In genomic region chr1:1371354-1371740, GRCh38 we compare ENCODE assay signal across 9 cellular contexts. TPM values are rescaled to one million over a fixed set of nuclear protein-coding genes. Genes with fewer than 3 reads are reported as not detected.
DNase-seq lines count a peak whose midpoint lies in the region; ATAC-seq lines count a peak whose summit lies in the region.
"Had no signal": no experiment of that assay in that cellular context is flagged by ENCODE, and none has a peak within 500 bp of the region (broad histone marks: within the 10 kb centered on the region; RNA-seq: fewer than 3 reads in every experiment).

No MANE protein-coding gene starts in this region.

- H3K9me3 Mint-ChIP-seq in T-helper 2 cell treated with Interferon-gamma antibody and Interleukin-4, amounts not matched to agents 5 μg/mL and 100 μg/mL, for 36 hours, result no peaks in the 10 kb centered on the region

- peaks cover 27% of the 10 kb centered on the region for H3K4me1 Mint-ChIP-seq in T-helper 2 cell treated with Interferon-gamma antibody and Interleukin-4, amounts not matched to agents 5 μg/mL and 100 μg/mL, for 36 hours (ENCODE audit: low read depth)

- ATAC-seq in left ventricle myocardium superior (no peak), HG02588 (IDR thresholded peaks at IDR 0.05; ENCODE audit: unreplicated experiment) (no peak)
- ATAC-seq in stimulated activated naive CD8-positive, alpha-beta T cell treated with anti-CD3 and anti-CD28 coated beads, Interleukin-15, Interleukin-2, amounts not matched to agents 100 U/mL and 50 U/mL, for 24 hours, result no peak

- peaks cover 16% of the 10 kb centered on the region for H3K36me3 Mint-ChIP-seq in T-helper 2 cell treated with Interferon-gamma antibody and Interleukin-4, amounts not matched to agents 5 μg/mL and 100 μg/mL, for 36 hours (ENCODE audit: low read depth)

- DNase-seq in left ventricle myocardium superior, result peak; percentile 35
- DNase-seq in cardiac septum (ENCODE audit: low spot score), result no peak
- DNase-seq in T-helper 2 cell treated with Interferon-gamma antibody and Interleukin-4, amounts not matched to agents 5 μg/mL and 100 μg/mL, for 36 hours (ENCODE audit: low spot score), result peak; percentile 58
- peak; percentile 94 for DNase-seq in central memory CD4-positive, alpha-beta T cell
- DNase-seq in stimulated activated naive CD8-positive, alpha-beta T cell treated with anti-CD3 and anti-CD28 coated beads, Interleukin-15, Interleukin-2, amounts not matched to agents 100 U/mL and 50 U/mL, for 24 hours, result peak; percentile 61
- no peak for DNase-seq in kidney glomerular epithelial cell (lab: John Stamatoyannopoulos, UW)
- no peak for DNase-seq in 8988T
- DNase-seq: NCI-H2107 had no signal

- no peaks in the 10 kb centered on the region for H3K27me3 Mint-ChIP-seq in T-helper 2 cell treated with Interferon-gamma antibody and Interleukin-4, amounts not matched to agents 5 μg/mL and 100 μg/mL, for 36 hours (ENCODE audit: low read depth)

- peak overlapping the region; percentile 52 for H3K27ac Mint-ChIP-seq in T-helper 2 cell treated with Interferon-gamma antibody and Interleukin-4, amounts not matched to agents 5 μg/mL and 100 μg/mL, for 36 hours

- H3K4me3 Mint-ChIP-seq in T-helper 2 cell treated with Interferon-gamma antibody and Interleukin-4, amounts not matched to agents 5 μg/mL and 100 μg/mL, for 36 hours, result peak overlapping the region; percentile 51

- intact Hi-C loops in left ventricle myocardium superior (cut with micrococcal nuclease) (no loop called here), cardiac septum (cut with DNase I) (loop anchor here (5.0 kb wide), 1 partner anchor 249 kb away; no protein-coding TSS in a partner anchor)

RNA-seq across cellular contexts. Expression of gene AURKAIP1, which starts 3.7 kb away (rescaled TPM):
- total RNA-seq in left ventricle myocardium superior (268 TPM), cardiac septum (174 TPM)

RNA-seq across cellular contexts. Expression of gene MXRA8, which starts 13.0 kb away (rescaled TPM):
- total RNA-seq in left ventricle myocardium superior (16.8 TPM), cardiac septum (30.5 TPM)

RNA-seq across cellular contexts. Expression of gene DVL1, which starts 22.1 kb away (rescaled TPM):
- total RNA-seq in left ventricle myocardium superior (144 TPM), cardiac septum (96.2 TPM)

RNA-seq across cellular contexts. Expression of gene CCNL2, which starts 27.8 kb away (rescaled TPM):
- total RNA-seq in left ventricle myocardium superior (61.0 TPM), cardiac septum (78.6 TPM)

RNA-seq across cellular contexts. Expression of gene MRPL20, which starts 35.7 kb away (rescaled TPM):
- total RNA-seq in left ventricle myocardium superior (155 TPM), cardiac septum (127 TPM)

Comparison
In these comparisons a context has a peak if more than half of its experiments do, and no peak if none do; other contexts are left out.
1. DNase-seq: peak in left ventricle myocardium superior (single experiment), T-helper 2 cell treated with Interferon-gamma antibody and Interleukin-4, amounts not matched to agents 5 μg/mL and 100 μg/mL, for 36 hours (single experiment), central memory CD4-positive, alpha-beta T cell (single experiment) and stimulated activated naive CD8-positive, alpha-beta T cell treated with anti-CD3 and anti-CD28 coated beads, Interleukin-15, Interleukin-2, amounts not matched to agents 100 U/mL and 50 U/mL, for 24 hours (single experiment); none in cardiac septum (single experiment), kidney glomerular epithelial cell (single experiment) and 8988T (single experiment).